Comparison of ENCODE assay signal across 1 cellular context in genomic region chrX:33252306-33252825, GRCh38.
TF ChIP-seq lines count a peak whose summit lies in the region.

No MANE protein-coding gene starts in this region.

TF ChIP-seq in GM23338, 12 proteins besides CTCF, POLR2A, EP300 and RAD21 (continued from another document):
- TF ChIP-seq ETS1 (IDR thresholded peaks at IDR 0.05) (no peak), ZNF114 (CRISPR knock-in tag; IDR thresholded peaks at IDR 0.05) (no peak), STAT1 (IDR thresholded peaks at IDR 0.05; ENCODE audit: unreplicated experiment) (no peak), CREB1 (CRISPR knock-in tag; IDR thresholded peaks at IDR 0.05; ENCODE audit: low read depth) (no peak), JUNB (IDR thresholded peaks at IDR 0.05; ENCODE audit: unreplicated experiment) (no peak), ZNF331 (CRISPR knock-in tag; IDR thresholded peaks at IDR 0.05; ENCODE audit: low read depth) (no peak), REST (IDR thresholded peaks at IDR 0.05; ENCODE audit: unreplicated experiment) (no peak), POLR2AphosphoS5 (IDR thresholded peaks at IDR 0.05; ENCODE audit: low read depth) (no peak), EZH2 (IDR thresholded peaks at IDR 0.05; ENCODE audit: low read depth, unreplicated experiment) (no peak)
